In the genomic region with DNA sequence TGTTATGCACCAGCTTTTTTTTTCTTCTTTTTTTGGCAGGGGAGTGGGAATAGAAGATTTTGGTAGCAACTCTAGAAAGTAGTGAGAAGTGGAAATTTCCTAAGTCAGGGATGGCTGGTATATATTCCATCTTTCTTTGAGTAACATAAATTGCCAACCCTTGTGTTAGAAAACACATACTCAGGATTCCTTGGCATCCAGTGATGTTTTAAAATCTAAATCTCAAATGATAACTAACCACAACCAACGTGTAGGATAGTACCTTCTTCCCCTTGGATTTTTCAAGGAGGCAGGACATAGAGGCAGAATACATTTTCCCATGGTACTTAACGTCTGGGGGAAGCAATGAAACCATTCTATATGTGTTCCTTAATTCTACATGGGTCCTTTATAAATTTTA, we compare ENCODE assay signal across 20 cellular contexts.
"Had no signal": no experiment of that assay in that cellular context is flagged by ENCODE, and none has a peak within 500 bp of the region (broad histone marks: within the 10 kb centered on the region; RNA-seq: fewer than 3 reads in every experiment).

No MANE protein-coding gene starts in this region.

- H3K9ac ChIP-seq: KMS-11 had no signal

- DNase-seq: activated CD4-positive, alpha-beta T cell treated with anti-CD3 and anti-CD28 coated beads for 48 hours; activated CD4-positive, alpha-beta T cell treated with anti-CD3 and anti-CD28 coated beads, Interleukin-2, amount 50 U/mL, for 4 hours; activated CD4-positive, CD25-positive, alpha-beta regulatory T cell treated with anti-CD3 and anti-CD28 coated beads, Interleukin-2, amount 50 U/mL, for 72 hours; activated CD8-positive, alpha-beta memory T cell treated with anti-CD3 and anti-CD28 coated beads, Interleukin-2, amount 50 U/mL, for 48 hours; activated CD8-positive, alpha-beta T cell treated with anti-CD3 and anti-CD28 coated beads, Interleukin-2, amount 10 ng/mL, durations not matched to agents 7 days and 5 days; activated effector memory CD4-positive, alpha-beta T cell treated with Interleukin-2 at 50 U/mL for 16 hours; activated naive CD4-positive, alpha-beta T cell; activated T-cell treated with anti-CD3 and anti-CD28 coated beads, Interleukin-2, amount 50 U/mL, for 1 hour; amniotic stem cell; MG63; NCI-H1694 treated with DMSO at 0.1 percent for 48 hours; Peyer's patch; Right ventricle myocardium superior; T-helper 17 cell; T-helper 9 cell had no signal

- H3K4me1 ChIP-seq: Peyer's patch, SJSA1 had no signal

- H3K27ac ChIP-seq: brain microvascular endothelial cell, KMS-11, Peyer's patch, RWPE1, SJSA1 had no signal

- H3K9me3 ChIP-seq: MG63, Peyer's patch, SJSA1 had no signal

- H3K36me3 ChIP-seq: brain microvascular endothelial cell, cardiac muscle cell, MG63, Peyer's patch had no signal

- H3K4me3 ChIP-seq: cardiac muscle cell, MG63, Peyer's patch, SJSA1 had no signal

- H3K27me3 ChIP-seq: brain microvascular endothelial cell, cardiac muscle cell, MG63, Peyer's patch, SJSA1 had no signal

- H3K4me2 ChIP-seq: KMS-11 had no signal
